ENCODE assay signal across 14 cellular contexts in the genomic region with DNA sequence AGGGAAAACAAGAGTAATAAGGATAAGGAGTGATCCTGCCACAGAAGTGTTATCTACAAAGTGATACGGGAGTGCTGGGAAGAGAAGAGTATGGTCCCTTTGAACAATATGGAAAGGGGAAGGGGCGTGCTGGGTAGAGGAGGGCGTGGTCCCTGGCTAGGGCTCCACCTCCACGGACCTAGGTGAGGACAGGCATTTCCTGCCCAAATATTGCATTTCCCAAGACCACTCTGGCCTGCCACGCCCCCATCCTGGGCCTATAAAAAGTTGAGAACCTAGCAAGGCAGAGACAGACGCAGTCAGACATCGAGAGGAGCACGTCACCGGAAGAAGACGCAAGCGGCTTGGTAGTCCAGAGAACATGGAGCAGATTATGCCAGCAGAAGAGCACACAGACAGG. TPM values are rescaled to one million over a fixed set of nuclear protein-coding genes. Genes with fewer than 3 reads are reported as not detected.
A peak's percentile ranks its signal among the peaks of the same experiment; 100 is the strongest.
DNase-seq lines count a peak whose midpoint lies in the region; ATAC-seq and TF ChIP-seq lines count a peak whose summit lies in the region.
"Had no signal": no experiment of that assay in that cellular context is flagged by ENCODE, and none has a peak within 500 bp of the region (broad histone marks: within the 10 kb centered on the region; RNA-seq: fewer than 3 reads in every experiment).

No MANE protein-coding gene starts in this region.

- no peak for TF ChIP-seq POLR2A in testis (IDR thresholded peaks at IDR 0.05)

- TF ChIP-seq CTCF in right atrium auricular region (IDR thresholded peaks at IDR 0.05), result no peak
- no peak for TF ChIP-seq CTCF in testis (IDR thresholded peaks at IDR 0.05)

- H3K9me3 ChIP-seq in right atrium auricular region, result no peaks in the 10 kb centered on the region
- H3K9me3 ChIP-seq in testis, result no peaks in the 10 kb centered on the region

- H3K36me3 ChIP-seq in right atrium auricular region (no peaks in the 10 kb centered on the region), testis (ENCODE audit: low read depth, missing control alignments) (no peaks in the 10 kb centered on the region)
- H3K36me3 ChIP-seq: BLaER1 had no signal

- intact Hi-C loops in Right ventricle myocardium superior (cut with DNase I), result no loop called here
- intact Hi-C loops in testis (cut with DNase I; ENCODE audit: low total_unique reads), result no loop called here

- WGBS in testis, 2 donors, result 77 to 86% methylated on average over 11 of the region's 11 CpGs

- H3K27me3 ChIP-seq in right atrium auricular region (no peaks in the 10 kb centered on the region), testis (no peaks in the 10 kb centered on the region)
- H3K27me3 ChIP-seq: BLaER1 had no signal

- H3K27ac ChIP-seq in right atrium auricular region (no peak overlapping the region), testis (no peak overlapping the region)
- H3K27ac ChIP-seq: BLaER1 had no signal

- H3K4me3 ChIP-seq in right atrium auricular region, result no peak overlapping the region
- peak overlapping the region in 1 of 2 donors; percentile 5 for H3K4me3 ChIP-seq in testis
- H3K4me3 ChIP-seq: BLaER1 had no signal

- ATAC-seq in Right ventricle myocardium superior (ENCODE audit: poor library complexity), result no peak
- ATAC-seq: HCT116 had no signal

- H3K4me1 ChIP-seq in right atrium auricular region (peaks cover 0 to 75% of the 10 kb centered on the region in 2 donors), testis (peaks cover 19% of the 10 kb centered on the region)
- H3K4me1 ChIP-seq: BLaER1 had no signal

- DNase-seq in right atrium auricular region (ENCODE audit: low spot score) (peak; percentile 50), Right ventricle myocardium superior (no peak), mesenteric fat pad (ENCODE audit: low spot score) (peak; percentile 26), testis (peak; percentile 39), putamen (ENCODE audit: low spot score) (no peak), hypothalamus (lab: John Stamatoyannopoulos, UW) (no peak)
- DNase-seq in activated naive CD4-positive, alpha-beta T cell treated with anti-CD3 and anti-CD28 coated beads, Interleukin-2, amount 50 U/mL, for 16 hours, result no peak
- DNase-seq: 8988T; AML-193; CD4-positive, CD25-positive, alpha-beta regulatory T cell; DMS53 had no signal

RNA-seq across cellular contexts. Expression of gene VSTM4, which starts 22.8 kb away (rescaled TPM):
- total RNA-seq in right atrium auricular region (10 to 100 TPM; 17.6 to 22.7 TPM), Right ventricle myocardium superior (22.4 TPM), mesenteric fat pad (41.7 TPM), testis (10 to 100 TPM; 26.0 to 35.8 TPM)
- 25.6 TPM for polyA plus RNA-seq in testis (ENCODE audit: insufficient read depth, low read depth, low replicate concordance)
- total RNA-seq: CD4-positive, CD25-positive, alpha-beta regulatory T cell had no signal

RNA-seq across cellular contexts. Expression of gene FAM170B, which starts 41.3 kb away (rescaled TPM):
- total RNA-seq in right atrium auricular region (not detected), Right ventricle myocardium superior (not detected), mesenteric fat pad (not detected), testis (10 to 100 TPM in 1 of 2 donors, 1 to 10 TPM in 1; 1.2 to 11.7 TPM)
- polyA plus RNA-seq in testis (ENCODE audit: insufficient read depth, low read depth, low replicate concordance), result 10.5 TPM
- total RNA-seq: CD4-positive, CD25-positive, alpha-beta regulatory T cell; H4 had no signal
- polyA plus RNA-seq: CD4-positive, CD25-positive, alpha-beta regulatory T cell had no signal

Comparison
In these comparisons a context has a peak if more than half of its experiments do, and no peak if none do; other contexts are left out.
1. DNase-seq: peak in right atrium auricular region (single experiment), mesenteric fat pad (single experiment) and testis (single experiment); none in Right ventricle myocardium superior (single experiment), putamen (single experiment), hypothalamus (0 of 51) and activated naive CD4-positive, alpha-beta T cell treated with anti-CD3 and anti-CD28 coated beads, Interleukin-2, amount 50 U/mL, for 16 hours (single experiment).